In the genomic region with DNA sequence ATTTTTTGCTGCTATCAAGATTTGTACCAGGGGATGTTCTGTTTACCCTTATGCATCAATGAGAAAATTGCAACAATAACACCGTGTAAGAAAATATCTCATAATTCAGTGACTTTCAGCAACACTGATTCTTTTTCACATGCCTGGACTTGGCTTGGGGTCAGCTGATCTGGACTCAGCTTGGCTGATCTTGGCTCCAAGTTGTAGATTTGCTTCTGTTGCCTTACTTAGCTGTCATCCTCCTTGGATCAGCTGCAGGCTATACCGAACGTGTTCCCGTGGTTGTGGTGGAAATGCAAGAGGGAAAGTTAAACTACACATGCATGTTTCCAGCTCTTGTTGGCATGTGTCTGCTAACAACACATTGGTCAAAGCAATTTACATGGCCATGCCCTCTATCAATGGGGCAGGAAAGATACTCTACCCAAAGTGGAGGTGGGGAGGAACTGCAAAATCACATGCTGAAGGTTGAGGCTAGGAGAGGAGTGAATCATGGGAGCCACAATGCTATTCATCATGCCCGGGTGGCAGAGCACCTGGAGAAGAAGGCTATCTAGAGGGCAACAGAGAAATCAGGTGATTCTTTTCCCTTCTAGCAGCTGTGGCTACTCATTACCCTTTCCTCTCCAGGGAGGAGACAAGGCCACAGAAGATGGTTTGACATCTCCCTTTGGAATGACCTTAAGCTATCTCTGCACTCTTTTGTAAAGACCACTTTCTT, we compare ENCODE assay signal across 16 cellular contexts.
DNase-seq lines count a peak whose midpoint lies in the region; ATAC-seq and TF ChIP-seq lines count a peak whose summit lies in the region.
"Had no signal": no experiment of that assay in that cellular context is flagged by ENCODE, and none has a peak within 500 bp of the region (broad histone marks: within the 10 kb centered on the region; RNA-seq: fewer than 3 reads in every experiment).

No MANE protein-coding gene starts in this region.

- no peaks in the 10 kb centered on the region for H3K27me3 ChIP-seq in WERI-Rb-1 (ENCODE audit: insufficient read depth, low read depth, severe bottlenecking)
- H3K27me3 ChIP-seq: body of pancreas had no signal

- DNase-seq in DMS 273 (lab: John Stamatoyannopoulos, UW; ENCODE audit: unreplicated experiment) (peak; percentile 54), DMS 273 treated with DMSO at 0.1 percent for 48 hours (lab: John Stamatoyannopoulos, UW) (no peak), WERI-Rb-1 (no peak), left ventricle myocardium superior (no peak), stromal cell of bone marrow (ENCODE audit: low read depth) (peak; percentile 21), anterior cingulate cortex (lab: John Stamatoyannopoulos, UW) (no peak)
- DNase-seq: activated CD4-positive, alpha-beta T cell treated with anti-CD3 and anti-CD28 coated beads for 1 hour; activated naive CD4-positive, alpha-beta T cell treated with Interleukin-2 at 50 U/mL for 16 hours; H9; naive thymus-derived CD8-positive, alpha-beta T cell; T-helper 17 cell had no signal

- 0 out of 2 replicates have a peak overlapping the region, but pooled peaks have one; percentile 14 for H3K27ac ChIP-seq in WERI-Rb-1
- H3K27ac ChIP-seq: 22Rv1, body of pancreas, RWPE1 had no signal

- intact Hi-C loops in left ventricle myocardium superior (cut with micrococcal nuclease): no loop called here

- H3K4me3 ChIP-seq in WERI-Rb-1 (ENCODE audit: low read depth, low read length): no peak overlapping the region
- H3K4me3 ChIP-seq: body of pancreas had no signal

- H3K36me3 ChIP-seq in WERI-Rb-1: no peaks in the 10 kb centered on the region

- ATAC-seq in left ventricle myocardium superior (peak; percentile 66), GM21528 (IDR thresholded peaks at IDR 0.05; ENCODE audit: low FRiP score, unreplicated experiment) (no peak), HG03342 (IDR thresholded peaks at IDR 0.05; ENCODE audit: unreplicated experiment) (no peak)
- ATAC-seq: body of pancreas; naive thymus-derived CD8-positive, alpha-beta T cell; T-helper 17 cell had no signal

- no peak for TF ChIP-seq CTCF in WERI-Rb-1 (IDR thresholded peaks at IDR 0.05; ENCODE audit: low read depth, low read length)

- no peaks in the 10 kb centered on the region for H3K9me3 ChIP-seq in WERI-Rb-1 (ENCODE audit: severe bottlenecking)
- H3K9me3 ChIP-seq: body of pancreas had no signal

Comparison
In these comparisons a context has a peak if more than half of its experiments do, and no peak if none do; other contexts are left out.
1. DNase-seq: peak in DMS 273 (single experiment) and stromal cell of bone marrow (single experiment); none in DMS 273 treated with DMSO at 0.1 percent for 48 hours (single experiment), WERI-Rb-1 (single experiment), left ventricle myocardium superior (single experiment) and anterior cingulate cortex (0 of 58).